Comparison of ENCODE assay signal across 8 cellular contexts in the genomic region with DNA sequence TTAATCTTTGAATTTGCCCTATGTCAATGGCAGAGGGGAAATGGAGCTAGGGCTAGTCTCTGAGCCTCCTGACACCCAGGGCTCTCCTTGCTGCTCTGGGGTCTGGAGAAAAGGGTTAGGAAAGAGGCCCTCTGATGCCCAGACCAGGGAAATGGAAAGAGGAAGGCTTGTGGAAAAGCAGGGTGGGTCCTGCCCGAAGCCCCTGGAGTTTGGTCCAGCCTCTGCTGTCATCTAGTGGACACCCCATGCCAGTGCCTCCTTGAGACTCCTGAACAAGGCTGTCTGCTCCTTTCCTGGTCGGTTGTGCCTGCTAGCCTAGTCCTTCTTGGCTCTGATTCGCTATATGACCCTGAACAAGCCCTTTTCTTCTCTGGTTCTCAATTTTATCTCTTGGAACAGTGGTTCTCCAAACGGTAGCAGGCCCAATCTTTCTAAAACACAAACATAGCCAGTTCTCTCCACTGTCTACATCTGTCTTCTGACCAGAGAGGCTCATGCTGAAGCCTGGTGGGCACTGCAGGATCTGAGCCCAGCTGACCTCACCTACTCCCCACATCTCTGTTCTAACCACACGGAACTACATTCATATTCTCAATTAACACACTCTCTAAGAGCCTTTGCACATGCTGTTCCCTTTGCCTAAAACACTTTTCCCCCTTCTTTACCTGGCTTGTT. TPM values are rescaled to one million over a fixed set of nuclear protein-coding genes. Genes with fewer than 3 reads are reported as not detected.
DNase-seq lines count a peak whose midpoint lies in the region; ATAC-seq lines count a peak whose summit lies in the region.

No MANE protein-coding gene starts in this region.

- DNase-seq in COLO829 (ENCODE audit: low spot score) (peak; percentile 90), HT1080 (ENCODE audit: low read depth) (peak; percentile 68), NOMO-1 treated with DMSO at 0.1 percent for 48 hours (lab: John Stamatoyannopoulos, UW; ENCODE audit: unreplicated experiment) (peak; percentile 42), glomerular endothelial cell (ENCODE audit: extremely low read depth, low read depth, low spot score) (peak; percentile 54), occipital lobe (lab: John Stamatoyannopoulos, UW) (peak; percentile 14)
- peak in 1 of 2 donors; percentile 41 for DNase-seq in activated naive CD4-positive, alpha-beta T cell treated with anti-CD3 and anti-CD28 coated beads, Interleukin-2, amount 50 U/mL, for 72 hours (ENCODE audit: low spot score in 2 of 2)

- H3K36me3 Mint-ChIP-seq in activated naive CD4-positive, alpha-beta T cell treated with anti-CD3 and anti-CD28 coated beads, Interleukin-2, amount 50 U/mL, for 72 hours = no peaks in the 10 kb centered on the region

- ATAC-seq in activated naive CD4-positive, alpha-beta T cell treated with anti-CD3 and anti-CD28 coated beads, Interleukin-2, amount 50 U/mL, for 72 hours = peak; percentile 75 to 88
- no peak for ATAC-seq in HG02970 (IDR thresholded peaks at IDR 0.05; ENCODE audit: low FRiP score, unreplicated experiment)
- no peak for ATAC-seq in GM18520 (IDR thresholded peaks at IDR 0.05; ENCODE audit: unreplicated experiment)

- H3K27ac Mint-ChIP-seq in activated naive CD4-positive, alpha-beta T cell treated with anti-CD3 and anti-CD28 coated beads, Interleukin-2, amount 50 U/mL, for 72 hours = no peak overlapping the region

- H3K9me3 Mint-ChIP-seq in activated naive CD4-positive, alpha-beta T cell treated with anti-CD3 and anti-CD28 coated beads, Interleukin-2, amount 50 U/mL, for 72 hours = peaks cover 0 to 3% of the 10 kb centered on the region in 2 donors

RNA-seq across cellular contexts. Expression of gene PLA2G3, which starts 8.8 kb away (rescaled TPM):
- total RNA-seq in HT1080 (2014; rRNA removed; shearing (Covaris generic)) = 0.17 and 0.37 TPM in 2 replicates
- polyA plus RNA-seq in HT1080 (2015; cell fraction: cytosol; rRNA removed) = 0.03 and 0.05 TPM in 2 replicates
- not detected in 2 replicates for polyA plus RNA-seq in HT1080 (2015; cell fraction: nucleus; rRNA removed)
- not detected for total RNA-seq in activated naive CD4-positive, alpha-beta T cell treated with anti-CD3 and anti-CD28 coated beads, Interleukin-2, amount 50 U/mL, for 72 hours
- total RNA-seq in glomerular endothelial cell (not detected in 2 replicates), occipital lobe (not detected)

RNA-seq across cellular contexts. Expression of gene RNF185, which starts 10.9 kb away (rescaled TPM):
- 18.5 and 20.4 TPM in 2 replicates for total RNA-seq in HT1080 (2014; rRNA removed; shearing (Covaris generic))
- polyA plus RNA-seq in HT1080 (2015; cell fraction: cytosol; rRNA removed) = 23.9 and 24.0 TPM in 2 replicates
- 25.0 and 26.8 TPM in 2 replicates for polyA plus RNA-seq in HT1080 (2015; cell fraction: nucleus; rRNA removed)
- 10 to 100 TPM; 14.5 to 23.9 TPM for total RNA-seq in activated naive CD4-positive, alpha-beta T cell treated with anti-CD3 and anti-CD28 coated beads, Interleukin-2, amount 50 U/mL, for 72 hours
- total RNA-seq in glomerular endothelial cell (24.1 and 28.4 TPM in 2 replicates), occipital lobe (29.2 TPM)

RNA-seq across cellular contexts. Expression of gene INPP5J, which starts 26.3 kb away (rescaled TPM):
- total RNA-seq in HT1080 (2014; rRNA removed; shearing (Covaris generic)) = 0.23 and 0.88 TPM in 2 replicates
- 0.26 and 0.58 TPM in 2 replicates for polyA plus RNA-seq in HT1080 (2015; cell fraction: cytosol; rRNA removed)
- polyA plus RNA-seq in HT1080 (2015; cell fraction: nucleus; rRNA removed) = 1.7 and 2.2 TPM in 2 replicates
- total RNA-seq in activated naive CD4-positive, alpha-beta T cell treated with anti-CD3 and anti-CD28 coated beads, Interleukin-2, amount 50 U/mL, for 72 hours = under 1 TPM; 0.32 to 0.43 TPM
- total RNA-seq in glomerular endothelial cell (0.35 and 2.1 TPM in 2 replicates), occipital lobe (0.78 TPM)

RNA-seq across cellular contexts. Expression of gene SELENOM, which starts 41.7 kb away (rescaled TPM):
- 11.0 and 15.9 TPM in 2 replicates for total RNA-seq in HT1080 (2014; rRNA removed; shearing (Covaris generic))
- polyA plus RNA-seq in HT1080 (2015; cell fraction: cytosol; rRNA removed) = 41.5 and 41.7 TPM in 2 replicates
- 9.2 and 19.6 TPM in 2 replicates for polyA plus RNA-seq in HT1080 (2015; cell fraction: nucleus; rRNA removed)
- 10 to 100 TPM in 1 of 2 donors, 1 to 10 TPM in 1; 7.0 to 10.2 TPM for total RNA-seq in activated naive CD4-positive, alpha-beta T cell treated with anti-CD3 and anti-CD28 coated beads, Interleukin-2, amount 50 U/mL, for 72 hours
- total RNA-seq in glomerular endothelial cell (120 and 175 TPM in 2 replicates), occipital lobe (13.9 TPM)

Comparison
In these comparisons a context has a peak if more than half of its experiments do, and no peak if none do; other contexts are left out.
1. ATAC-seq: peak in activated naive CD4-positive, alpha-beta T cell treated with anti-CD3 and anti-CD28 coated beads, Interleukin-2, amount 50 U/mL, for 72 hours (2 of 2); none in HG02970 (single experiment) and GM18520 (single experiment).